20 cellular contexts compared by ENCODE assay signal in the genomic region with DNA sequence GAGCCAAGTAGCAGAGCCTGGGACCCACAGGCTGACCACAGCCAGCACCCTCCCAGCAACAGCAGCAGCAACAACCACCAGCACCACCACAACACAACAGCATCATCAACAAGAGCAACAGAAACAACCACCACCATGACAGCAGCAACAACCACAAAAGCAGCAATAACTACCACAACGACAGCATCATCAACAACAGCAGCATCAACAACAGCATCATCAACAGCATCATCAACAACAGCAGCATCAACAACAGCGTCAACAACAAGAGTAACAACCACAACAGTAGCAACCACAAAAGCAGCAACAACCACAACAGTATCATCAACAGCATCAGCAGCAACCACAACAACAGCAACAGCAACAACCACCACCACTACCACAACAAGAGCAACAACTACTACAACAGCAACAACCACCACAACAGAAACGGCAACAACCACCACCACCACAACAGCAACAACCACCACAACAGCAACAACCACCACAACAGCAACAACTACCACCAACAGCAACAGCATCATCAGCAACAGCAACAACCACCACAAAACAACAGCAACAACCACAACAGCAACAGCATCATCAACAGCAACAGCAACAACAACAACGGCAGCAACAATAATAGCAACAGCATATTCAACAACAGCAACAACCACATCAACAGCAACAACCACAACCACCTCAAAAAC. TPM values are rescaled to one million over a fixed set of nuclear protein-coding genes. Genes with fewer than 3 reads are reported as not detected.
A peak's percentile ranks its signal among the peaks of the same experiment; 100 is the strongest.
DNase-seq lines count a peak whose midpoint lies in the region; ATAC-seq, FAIRE-seq and TF ChIP-seq lines count a peak whose summit lies in the region.
"Had no signal": no experiment of that assay in that cellular context is flagged by ENCODE, and none has a peak within 500 bp of the region (broad histone marks: within the 10 kb centered on the region; RNA-seq: fewer than 3 reads in every experiment).

No MANE protein-coding gene starts in this region.

- BruUV-seq in HCT116 (replicated peaks; lab: Mats Ljungman, UMichigan), result no TSS peak

- H3K4me1 ChIP-seq in HCT116 (ENCODE audit: control insufficient read depth in 1 of 2, insufficient read depth in 2 of 2, low read length in 2 of 2) (peaks cover 28 to 32% of the 10 kb centered on the region in 2 experiments), H1 (replicated peaks in 1 of 4; ENCODE audit: control insufficient read depth in 3 of 4, insufficient read depth in 4 of 4, low read length in 3 of 4) (peaks cover 0 to 11% (median 2%) of the 10 kb centered on the region in 4 experiments; a peak in 4 of 7 replicates)
- H3K4me1 ChIP-seq: BLaER1 treated with 17β-estradiol and CSF1 and Interleukin-3, amounts not matched to agents 10 nM and 100 nM; SJCRH30 had no signal

- no peak overlapping the region for H3K4me3 Mint-ChIP-seq in endothelial cell (ENCODE audit: unreplicated experiment)
- no peak overlapping the region for H3K4me3 Mint-ChIP-seq in activated T-helper 17 cell treated with anti-CD3 and anti-CD28 coated beads, Interleukin-2, amount 50 U/mL, for 72 hours
- H3K4me3 Mint-ChIP-seq: CD8-positive, alpha-beta T cell had no signal

- H3K4me1 Mint-ChIP-seq in endothelial cell (ENCODE audit: unreplicated experiment), result peaks cover 4% of the 10 kb centered on the region
- H3K4me1 Mint-ChIP-seq in activated T-helper 17 cell treated with anti-CD3 and anti-CD28 coated beads, Interleukin-2, amount 50 U/mL, for 72 hours, result peaks cover 4% of the 10 kb centered on the region

- peak overlapping the region; percentile 97 for H2BK15ac ChIP-seq in H1 (ENCODE audit: low read length)

- peak overlapping the region; percentile 67 for H3K4me2 ChIP-seq in HCT116 (ENCODE audit: low read length)
- H3K4me2 ChIP-seq in H1 (ENCODE audit: insufficient read depth in 1 of 2, low read depth in 2 of 2, low read length in 2 of 2), result no peak overlapping the region
- H3K4me2 ChIP-seq: BLaER1 treated with 17β-estradiol and CSF1 and Interleukin-3, amounts not matched to agents 10 nM and 100 nM had no signal

- H3K14ac ChIP-seq in H1 (ENCODE audit: insufficient read length), result no peak overlapping the region

- H4K20me1 ChIP-seq in HCT116 (ENCODE audit: insufficient read depth), result no peaks in the 10 kb centered on the region
- peaks cover 0 to 3% of the 10 kb centered on the region in 2 experiments for H4K20me1 ChIP-seq in H1 (replicated peaks in 1 of 2; ENCODE audit: control insufficient read depth in 1 of 2, insufficient read depth in 2 of 2, low read length in 2 of 2)

- H3K27me3 ChIP-seq in HCT116 (ENCODE audit: insufficient read depth, low read length), result no peaks in the 10 kb centered on the region
- peaks cover 0 to 2% (median 0%) of the 10 kb centered on the region in 4 experiments; a peak in 2 of 7 replicates for H3K27me3 ChIP-seq in H1 (replicated peaks in 1 of 4; ENCODE audit: control insufficient read depth in 3 of 4, extremely low read depth in 1 of 4, insufficient read depth in 3 of 4, low read length in 3 of 4)
- H3K27me3 ChIP-seq: SJCRH30 had no signal

- H3K4me3 ChIP-seq in HCT116 (replicated peaks in 1 of 2; ENCODE audit: low read depth in 1 of 2, low read length in 2 of 2) (no peak overlapping the region), H1 (ENCODE audit: extremely low read depth in 1 of 4, insufficient read depth in 2 of 4, low read depth in 3 of 4, low read length in 4 of 4) (no peak overlapping the region)
- H3K4me3 ChIP-seq: BLaER1 treated with 17β-estradiol and CSF1 and Interleukin-3, amounts not matched to agents 10 nM and 100 nM; SJCRH30 had no signal

- H4K5ac ChIP-seq in H1 (ENCODE audit: insufficient read length, low read depth, low read length), result no peak overlapping the region

- H3K9me3 ChIP-seq in HCT116 (ENCODE audit: control insufficient read depth in 1 of 2, insufficient read depth in 1 of 2, low read depth in 1 of 2, low read length in 2 of 2), result no peaks in the 10 kb centered on the region
- H3K9me3 ChIP-seq in H1 (ENCODE audit: insufficient read depth in 2 of 2, low read depth in 1 of 2, low read length in 1 of 2), result peaks cover 0 to 3% of the 10 kb centered on the region in 2 experiments; a peak in 1 of 4 replicates
- H3K9me3 ChIP-seq: BLaER1 treated with 17β-estradiol and CSF1 and Interleukin-3, amounts not matched to agents 10 nM and 100 nM; SJCRH30 had no signal

- H3K9me2 ChIP-seq in HCT116 (ENCODE audit: insufficient read depth), result no peaks in the 10 kb centered on the region

- H3K9me3 Mint-ChIP-seq in endothelial cell (ENCODE audit: unreplicated experiment), result no peaks in the 10 kb centered on the region
- H3K9me3 Mint-ChIP-seq in activated T-helper 17 cell treated with anti-CD3 and anti-CD28 coated beads, Interleukin-2, amount 50 U/mL, for 72 hours, result no peaks in the 10 kb centered on the region
- H3K9me3 Mint-ChIP-seq: CD8-positive, alpha-beta T cell had no signal

- no peak overlapping the region for H3K23ac ChIP-seq in H1 (ENCODE audit: insufficient read length)

- no peak for TF ChIP-seq POLR2A in HCT116 (IDR thresholded peaks at IDR 0.05; ENCODE audit: borderline replicate concordance, extremely low read depth, insufficient read depth, insufficient read length)
- TF ChIP-seq POLR2A in H1 (IDR thresholded peaks at IDR 0.05; ENCODE audit: control extremely low read depth in 1 of 2, low read depth in 2 of 2, low read length in 2 of 2), result no peak

- no peaks in the 10 kb centered on the region for H3K79me1 ChIP-seq in H1 (ENCODE audit: low read depth, low read length)

- no peaks in the 10 kb centered on the region for H3K79me2 ChIP-seq in HCT116 (ENCODE audit: insufficient read depth, low read length)
- no peaks in the 10 kb centered on the region for H3K79me2 ChIP-seq in H1 (ENCODE audit: control insufficient read depth in 1 of 2, insufficient read depth in 2 of 2, low read length in 2 of 2)

- H2AK5ac ChIP-seq in H1 (ENCODE audit: low read depth, low read length), result peak overlapping the region; percentile 87

- H2BK120ac ChIP-seq in H1 (replicated peaks; ENCODE audit: low read depth, low read length), result no peak overlapping the region

- no peak overlapping the region for H2AFZ ChIP-seq in HCT116 (ENCODE audit: low read depth, low read length, poor library complexity, severe bottlenecking)
- H2AFZ ChIP-seq in H1 (ENCODE audit: low read length), result no peak overlapping the region

- peak overlapping the region; percentile 71 for H2BK5ac ChIP-seq in H1 (ENCODE audit: low read depth, low read length)

- H3K4ac ChIP-seq in H1 (replicated peaks; ENCODE audit: insufficient read length, low read depth, low read length), result peak overlapping the region; percentile 71

- peak overlapping the region; percentile 88 for H3K56ac ChIP-seq in H1 (replicated peaks; ENCODE audit: insufficient read length, low read depth, low read length)

- H3K18ac ChIP-seq in H1 (ENCODE audit: extremely low read depth, low read length), result peak overlapping the region; percentile 48; the same call in 1 of the 2 replicates

- CTCF ChIA-PET in HCT116 (lab: Charles Lee), result interaction anchor here (1.2 to 1.4 kb wide), 2 partner anchors 42 to 129 kb away, joined by 3 to 4 read pairs; no protein-coding TSS in a partner anchor
- CTCF ChIA-PET in H1 (lab: Charles Lee; ENCODE audit: partially characterized antibody), result interaction anchor here (0.7 to 2.5 kb wide), 17 partner anchors 10 to 125 kb away, joined by 3 to 15 read pairs (median 5); partner anchors contain the start of gene FGF3

- FAIRE-seq in H1 (lab: Jason Lieb, UNC), result no peak
- FAIRE-seq: D721Med, H54 had no signal

- H2BK12ac ChIP-seq in H1 (ENCODE audit: low read depth, low read length), result peak overlapping the region; percentile 86

- H3K27me3 Mint-ChIP-seq in endothelial cell (ENCODE audit: unreplicated experiment), result peaks cover 3% of the 10 kb centered on the region
- H3K27me3 Mint-ChIP-seq in activated T-helper 17 cell treated with anti-CD3 and anti-CD28 coated beads, Interleukin-2, amount 50 U/mL, for 72 hours, result peaks cover 17% of the 10 kb centered on the region

- POLR2A ChIA-PET in HCT116 (lab: Charles Lee) (no interaction called here), H1 (lab: Charles Lee; ENCODE audit: partially characterized antibody) (no interaction called here)

- no peak overlapping the region for H3K27ac Mint-ChIP-seq in endothelial cell (ENCODE audit: unreplicated experiment)
- H3K27ac Mint-ChIP-seq in activated T-helper 17 cell treated with anti-CD3 and anti-CD28 coated beads, Interleukin-2, amount 50 U/mL, for 72 hours, result no peak overlapping the region
- H3K27ac Mint-ChIP-seq: CD8-positive, alpha-beta T cell had no signal

- H3K23me2 ChIP-seq in H1 (ENCODE audit: low read depth, low read length), result peaks cover 12% of the 10 kb centered on the region; the same call in 1 of the 2 replicates

- DNase-seq in HCT116 (ENCODE audit: low read depth, low spot score) (no peak), M059J (ENCODE audit: low read depth) (peak; percentile 52), H1 (ENCODE audit: low read depth in 1 of 2, low spot score in 2 of 2) (no peak), omental fat pad (ENCODE audit: low spot score) (peak; percentile 14), NCI-H82 treated with DMSO at 0.1 percent for 48 hours (lab: John Stamatoyannopoulos, UW; ENCODE audit: unreplicated experiment) (no peak), endothelial cell (ENCODE audit: low spot score) (no peak)
- DNase-seq: DMS79, KG1, MV-4-11, NCI-H1694 treated with DMSO at 0.1 percent for 48 hours, NCI-H2107, NCI-H2227 treated with DMSO at 0.1 percent for 48 hours, NCI-H510A treated with DMSO at 0.1 percent for 48 hours, SJCRH30 had no signal

- no peak overlapping the region for H4K8ac ChIP-seq in H1 (ENCODE audit: extremely low read depth, insufficient read depth, low read length)

- RAD21 ChIA-PET in HCT116 (lab: Charles Lee; ENCODE audit: low non-redundant PET in 1 of 2, low total read pairs in 2 of 2, uncharacterized antibody in 2 of 2, unreplicated experiment in 2 of 2), result no interaction called here

- ATAC-seq in HCT116, result no peak
- no peak for ATAC-seq in omental fat pad (ENCODE audit: low FRiP score)
- no peak for ATAC-seq in activated T-helper 17 cell treated with anti-CD3 and anti-CD28 coated beads, Interleukin-2, amount 50 U/mL, for 72 hours (replicated peaks)
- ATAC-seq: CD8-positive, alpha-beta T cell had no signal

- no peak for TF ChIP-seq EP300 in H1 (IDR thresholded peaks at IDR 0.05; ENCODE audit: borderline replicate concordance in 1 of 2, low read depth in 2 of 2, low read length in 2 of 2)

- H3K9ac ChIP-seq in HCT116 (ENCODE audit: low read length) (0 out of 2 replicates have a peak overlapping the region, but pooled peaks have one; percentile 39), H1 (replicated peaks in 1 of 4; ENCODE audit: extremely low read depth in 1 of 4, low read depth in 3 of 4, low read length in 3 of 4) (no peak overlapping the region)
- H3K9ac ChIP-seq: BLaER1 treated with 17β-estradiol and CSF1 and Interleukin-3, amounts not matched to agents 10 nM and 100 nM had no signal

- WGBS in H1 (ENCODE audit: extremely low coverage in 1 of 2, insufficient coverage in 1 of 2, insufficient read length in 1 of 2, insufficient replicate concordance in 2 of 2, low coverage in 1 of 2, low lambda C conversion rate in 2 of 2, missing lambda C conversion rate in 1 of 2), 2 experiments, result 67% methylated on average over 4 of the region's 4 CpGs; no CpG with 5 or more reads in 1 of the 2 experiments

- H3K27ac ChIP-seq in HCT116 (ENCODE audit: low read depth, low read length), result peak overlapping the region; percentile 60
- no peak overlapping the region for H3K27ac ChIP-seq in H1 (ENCODE audit: low read depth, low read length)
- H3K27ac ChIP-seq: BLaER1 treated with 17β-estradiol and CSF1 and Interleukin-3, amounts not matched to agents 10 nM and 100 nM; SJCRH30 had no signal

- peak overlapping the region; percentile 91 for H4K91ac ChIP-seq in H1 (replicated peaks; ENCODE audit: insufficient read length, low read length)

- peaks cover 7% of the 10 kb centered on the region for H3K36me3 Mint-ChIP-seq in endothelial cell (ENCODE audit: low read depth, unreplicated experiment)
- no peaks in the 10 kb centered on the region for H3K36me3 Mint-ChIP-seq in activated T-helper 17 cell treated with anti-CD3 and anti-CD28 coated beads, Interleukin-2, amount 50 U/mL, for 72 hours (ENCODE audit: low read depth)
- H3K36me3 Mint-ChIP-seq: CD8-positive, alpha-beta T cell had no signal

- TF ChIP-seq CTCF in HCT116 (IDR thresholded peaks at IDR 0.05 in 2 of 3, conservative IDR thresholded peaks at IDR 0.05 in 1 of 3; ENCODE audit: borderline replicate concordance in 1 of 3, insufficient read depth in 1 of 3, low read depth in 2 of 3, low read length in 2 of 3) (no peak), H1 (IDR thresholded peaks at IDR 0.05; ENCODE audit: control extremely low read depth in 1 of 3, insufficient read depth in 1 of 3, low read depth in 1 of 3, low read length in 3 of 3) (no peak), omental fat pad (IDR thresholded peaks at IDR 0.05) (no peak), endothelial cell (IDR thresholded peaks at IDR 0.05; ENCODE audit: unreplicated experiment) (no peak)

- peak overlapping the region; percentile 98 for H2BK20ac ChIP-seq in H1 (ENCODE audit: low read length)

- H3K36me3 ChIP-seq in HCT116 (ENCODE audit: control insufficient read depth in 1 of 2, insufficient read depth in 2 of 2, low read length in 2 of 2) (no peaks in the 10 kb centered on the region), H1 (ENCODE audit: control insufficient read depth in 2 of 4, insufficient read depth in 4 of 4, low read length in 3 of 4) (no peaks in the 10 kb centered on the region)
- H3K36me3 ChIP-seq: BLaER1 treated with 17β-estradiol and CSF1 and Interleukin-3, amounts not matched to agents 10 nM and 100 nM; SJCRH30 had no signal

- TF ChIP-seq RAD21 in HCT116 (IDR thresholded peaks at IDR 0.05; ENCODE audit: low read depth) (no peak), H1 (IDR thresholded peaks at IDR 0.05 in 1 of 2, conservative IDR thresholded peaks at IDR 0.05 in 1 of 2; ENCODE audit: low read depth in 2 of 2, low read length in 2 of 2) (no peak)

- intact Hi-C loops in HCT116 (cut with micrococcal nuclease), result no loop called here

RNA-seq across cellular contexts. Expression of gene FGF3, which starts 22.1 kb away (rescaled TPM):
- not detected for total RNA-seq in HCT116 (2021; ENCODE audit: unreplicated experiment)
- polyA plus RNA-seq in HCT116 (2012), result 0.07 TPM in 1 of 2 replicates, not detected in the other
- not detected in 2 replicates for total RNA-seq in M059J (2014; rRNA removed; shearing (Covaris generic))
- total RNA-seq in H1 (2021; fragmentation: NEBNext Ultra II Directional; extraction: Animal tissue kit (Norgen Biotek cat#: 25700)), result not detected in 2 replicates
- 0.19 TPM in 1 of 2 replicates, not detected in the other for polyA plus RNA-seq in H1 (2011; rRNA removed)
- not detected for polyA plus RNA-seq in H1 (2011; cell fraction: cytosol; rRNA removed)
- not detected for polyA plus RNA-seq in H1 (2011; cell fraction: nucleus; rRNA removed)
- polyA plus RNA-seq in H1 (2012, experiment 1 of 2), result not detected in 4 replicates
- not detected for polyA plus RNA-seq in H1 (2012, experiment 2 of 2)
- 0.12 TPM for polyA plus RNA-seq in H1 (2013, experiment 1 of 2)
- 0.06 TPM for polyA plus RNA-seq in H1 (2013, experiment 2 of 2)
- polyA minus RNA-seq in H1 (2011; rRNA and poly(A)+ RNA removed), result not detected in 2 replicates
- polyA minus RNA-seq in H1 (2011; cell fraction: cytosol; rRNA and poly(A)+ RNA removed), result not detected
- polyA minus RNA-seq in H1 (2011; cell fraction: nucleus; rRNA and poly(A)+ RNA removed), result not detected
- not detected for total RNA-seq in omental fat pad
- not detected for total RNA-seq in endothelial cell (ENCODE audit: unreplicated experiment)
- not detected for total RNA-seq in activated T-helper 17 cell treated with anti-CD3 and anti-CD28 coated beads, Interleukin-2, amount 50 U/mL, for 72 hours
- total RNA-seq: CD8-positive, alpha-beta T cell; G401; SJCRH30 had no signal

Comparison
In these comparisons a context has a peak if more than half of its experiments do, and no peak if none do; other contexts are left out.
1. DNase-seq: peak in M059J (single experiment) and omental fat pad (single experiment); none in HCT116 (single experiment), H1 (0 of 2), NCI-H82 treated with DMSO at 0.1 percent for 48 hours (single experiment) and endothelial cell (single experiment).